In genomic region chr6:166589334-166589731, GRCh38 we compare ENCODE assay signal across 1 cellular context.
TF ChIP-seq lines count a peak whose summit lies in the region.

No MANE protein-coding gene starts in this region.

TF ChIP-seq in GM12878, 131 proteins besides CTCF, POLR2A, EP300 and RAD21:
- TF ChIP-seq MTA2 (IDR thresholded peaks at IDR 0.05; ENCODE audit: low read depth) (0 out of 2 replicates have a peak, but pooled peaks have one; percentile 23), PAX5 (IDR thresholded peaks at IDR 0.05; ENCODE audit: borderline replicate concordance, low read depth, low read length) (0 out of 2 replicates have a peak, but pooled peaks have one; percentile 54), POU2F2 (IDR thresholded peaks at IDR 0.05; ENCODE audit: borderline replicate concordance, low read depth, low read length) (0 out of 3 replicates have a peak, but pooled peaks have one; percentile 34), DPF2 (IDR thresholded peaks at IDR 0.05) (no peak)
TF ChIP-seq in GM12878: peak in this region for 3.
